ENCODE assay signal across 8 cellular contexts in genomic region chr19:47274071-47274890, GRCh38. TPM values are rescaled to one million over a fixed set of nuclear protein-coding genes. Genes with fewer than 3 reads are reported as not detected.
DNase-seq lines count a peak whose midpoint lies in the region; ATAC-seq and TF ChIP-seq lines count a peak whose summit lies in the region.

TSS of gene INAFM1 (plus strand) at chr19:47274885. CDS start at chr19:47274920, 35 bp downstream.

- H3K27ac ChIP-seq in PC-9 (peak within 1 kb of the TSS; percentile 96), esophagus (ENCODE audit: low read depth in 2 of 2, low read length in 1 of 2) (peak within 1 kb of the TSS; percentile 96 to 100), muscle layer of duodenum (ENCODE audit: low read length) (peak within 1 kb of the TSS; percentile 99)

- H3K4me3 ChIP-seq in PC-9 (peak within 1 kb of the TSS; percentile 91), esophagus (ENCODE audit: low read depth in 1 of 2, low read length in 2 of 2) (peak within 1 kb of the TSS; percentile 59 to 69), muscle layer of duodenum (ENCODE audit: low read depth in 1 of 2, low read length in 2 of 2) (peak within 1 kb of the TSS; percentile 72 to 86)

- H3K4me2 ChIP-seq in PC-9, result peak within 1 kb of the TSS; percentile 96

- CTCF ChIA-PET in PC-9 (lab: Charles Lee), result interaction anchor here (0.6 to 1.1 kb wide), 6 partner anchors 17 to 239 kb away, joined by 4 to 7 read pairs (median 5); partner anchors contain the start of genes CCDC9 and DHX34

- peak within 1 kb of the TSS; percentile 87 for H2AFZ ChIP-seq in PC-9

- H3K9me3 ChIP-seq in PC-9 (ENCODE audit: insufficient read depth, low read depth), result no peaks in the 10 kb centered on the region
- H3K9me3 ChIP-seq in esophagus (ENCODE audit: control insufficient read depth in 2 of 2, insufficient read depth in 1 of 2, low read depth in 1 of 2, low read length in 1 of 2), result no peaks in the 10 kb centered on the region
- no peaks in the 10 kb centered on the region for H3K9me3 ChIP-seq in muscle layer of duodenum (ENCODE audit: control insufficient read depth in 1 of 2, low read length in 2 of 2)

- no peaks in the 10 kb centered on the region for H3K79me2 ChIP-seq in PC-9 (ENCODE audit: low read depth)

- BruUV-seq in PC-9 (replicated peaks; lab: Mats Ljungman, UMichigan), result no TSS peak

- H3K27me3 ChIP-seq in PC-9 (ENCODE audit: insufficient read depth, low read depth) (no peaks in the 10 kb centered on the region), esophagus (ENCODE audit: control insufficient read depth in 1 of 2, insufficient read depth in 2 of 2, low read length in 2 of 2) (no peaks in the 10 kb centered on the region), muscle layer of duodenum (ENCODE audit: low read depth, low read length) (no peaks in the 10 kb centered on the region)

- ATAC-seq in GM21528 (IDR thresholded peaks at IDR 0.05; ENCODE audit: low FRiP score, unreplicated experiment), result peak; percentile 51

- POLR2A ChIA-PET in PC-9 (lab: Charles Lee; ENCODE audit: unreplicated experiment), result interaction anchor here (0.5 to 1.8 kb wide), 21 partner anchors 12 to 1898 kb away, joined by 3 to 33 read pairs (median 8); partner anchors contain the start of genes CCDC9 and ZC3H4

- peak; percentile 92 for DNase-seq in D341Med (ENCODE audit: low spot score)
- peak; percentile 87 for DNase-seq in KG1 (lab: John Stamatoyannopoulos, UW)
- peak; percentile 86 to 99 for DNase-seq in PC-9
- DNase-seq in activated T-cell treated with anti-CD3 and anti-CD28 coated beads, Interleukin-2, amount 50 U/mL, for 1 hour, result peak; percentile 100
- DNase-seq in stimulated activated CD8-positive, alpha-beta memory T cell treated with anti-CD3 and anti-CD28 coated beads, Interleukin-7, amount 100 ng/mL, for 1 hour (ENCODE audit: low read depth in 2 of 2), result peak; percentile 99 to 100

- H3K4me1 ChIP-seq in PC-9 (replicated peaks; ENCODE audit: insufficient read depth) (peaks cover 14% of the 10 kb centered on the region), esophagus (ENCODE audit: control insufficient read depth in 2 of 2, insufficient read depth in 2 of 2, low read length in 1 of 2) (peaks cover 4 to 7% of the 10 kb centered on the region in 2 donors), muscle layer of duodenum (ENCODE audit: control insufficient read depth in 1 of 2, insufficient read depth in 2 of 2, low read length in 2 of 2) (peaks cover 6 to 24% of the 10 kb centered on the region in 2 donors)

- intact Hi-C loops in PC-9 (cut with micrococcal nuclease; ENCODE audit: unreplicated experiment), result loop anchor here (1.0 to 10.0 kb wide), 2 partner anchors 17 to 331 kb away; partner anchors contain the start of gene BICRA

- H3K9me2 ChIP-seq in PC-9 (ENCODE audit: insufficient read depth), result no peaks in the 10 kb centered on the region

- WGBS in esophagus, 2 donors, result 1 to 2% methylated on average over 46 to 71 of the region's 72 CpGs

- H4K20me1 ChIP-seq in PC-9 (ENCODE audit: insufficient read depth), result no peaks in the 10 kb centered on the region

- no peaks in the 10 kb centered on the region for H3K36me3 ChIP-seq in PC-9 (ENCODE audit: low read depth)
- peaks cover 2 to 19% of the 10 kb centered on the region in 2 donors for H3K36me3 ChIP-seq in esophagus (ENCODE audit: control insufficient read depth in 2 of 2, insufficient read depth in 2 of 2, low read length in 1 of 2)
- peaks cover 8 to 26% of the 10 kb centered on the region in 2 donors for H3K36me3 ChIP-seq in muscle layer of duodenum (ENCODE audit: control insufficient read depth in 1 of 2, insufficient read depth in 2 of 2, low read length in 2 of 2)

- no peak for TF ChIP-seq CTCF in PC-9 (conservative IDR thresholded peaks at IDR 0.05)

- peaks cover 41% of the 10 kb centered on the region for H3F3A ChIP-seq in PC-9 (ENCODE audit: insufficient read depth, low read depth)

RNA-seq across cellular contexts. Expression of gene INAFM1, which starts in this region (rescaled TPM):
- 13.5 and 21.3 TPM in 2 replicates for total RNA-seq in PC-9 (2021)
- 1 to 10 TPM; 5.6 to 7.4 TPM for polyA plus RNA-seq in esophagus

Comparison
In these comparisons a context has a peak if more than half of its experiments do, and no peak if none do; other contexts are left out.
1. Peak in every context shown above with its lines: DNase-seq, ATAC-seq, H3K4me3 ChIP-seq and H3K27ac ChIP-seq.